Comparison of ENCODE assay signal across 8 cellular contexts in genomic region chr1:25568090-25568833, GRCh38. TPM values are rescaled to one million over a fixed set of nuclear protein-coding genes. Genes with fewer than 3 reads are reported as not detected.
DNase-seq lines count a peak whose midpoint lies in the region; ATAC-seq, FAIRE-seq and TF ChIP-seq lines count a peak whose summit lies in the region.

No MANE protein-coding gene starts in this region.

- H3K36me3 ChIP-seq in keratinocyte (ENCODE audit: control insufficient read depth in 2 of 2, extremely low read depth in 1 of 2, insufficient read depth in 2 of 2, low read length in 2 of 2) (peaks cover 10 to 14% of the 10 kb centered on the region in 2 experiments), upper lobe of right lung (peaks cover 12% of the 10 kb centered on the region), mucosa of descending colon (ENCODE audit: low read depth) (no peaks in the 10 kb centered on the region)

- H3K9me1 ChIP-seq in keratinocyte (ENCODE audit: control insufficient read depth, extremely low read depth, insufficient read depth, low read length): no peaks in the 10 kb centered on the region

- dilution Hi-C loops in keratinocyte (cut with MboI; ENCODE audit: extremely low pct_ligation_motif_present, low sequenced_read_pairs): no loop called here

- H4K20me1 ChIP-seq in keratinocyte (ENCODE audit: control insufficient read depth, extremely low read depth, insufficient read depth, low read length): no peaks in the 10 kb centered on the region

- ATAC-seq in upper lobe of right lung (peak; percentile 3), HG03565 (IDR thresholded peaks at IDR 0.05; ENCODE audit: unreplicated experiment) (no peak), mucosa of descending colon (no peak)
- no peak for ATAC-seq in stimulated activated memory B cell treated with anti-CD40 and anti-IgM and Interleukin-4, amounts not matched to agents 10 μg/mL and 1 μg/mL and 100 μg/mL, for 72 hours

- H3K27ac Mint-ChIP-seq in brain: peak overlapping the region; percentile 86 to 98 (median 95)
- H3K27ac Mint-ChIP-seq in stimulated activated memory B cell treated with anti-CD40 and anti-IgM and Interleukin-4, amounts not matched to agents 10 μg/mL and 1 μg/mL and 100 μg/mL, for 72 hours: no peak overlapping the region

- H3K4me1 ChIP-seq in keratinocyte (ENCODE audit: control insufficient read depth, extremely low read depth, insufficient read depth, low read length) (peaks cover 43% of the 10 kb centered on the region), upper lobe of right lung (peaks cover 11% of the 10 kb centered on the region), mucosa of descending colon (ENCODE audit: low read depth) (peaks cover 3% of the 10 kb centered on the region)

- peak overlapping the region; percentile 76 for H3K4me2 ChIP-seq in keratinocyte (ENCODE audit: control insufficient read depth, extremely low read depth, insufficient read depth, low read depth, low read length)

- H3K27ac ChIP-seq in keratinocyte (ENCODE audit: control insufficient read depth, insufficient read depth, low read length) (peak overlapping the region; percentile 95), upper lobe of right lung (peak overlapping the region; percentile 85)

- intact Hi-C loops in upper lobe of right lung (cut with DNase I) (no loop called here), mucosa of descending colon (cut with DNase I, micrococcal nuclease) (no loop called here)

- H3K9me3 Mint-ChIP-seq in brain: peaks cover 0 to 4% (median 0%) of the 10 kb centered on the region in 5 experiments
- H3K9me3 Mint-ChIP-seq in stimulated activated memory B cell treated with anti-CD40 and anti-IgM and Interleukin-4, amounts not matched to agents 10 μg/mL and 1 μg/mL and 100 μg/mL, for 72 hours: no peaks in the 10 kb centered on the region

- peak overlapping the region; percentile 45 to 68 (median 65) for H3K4me3 Mint-ChIP-seq in brain
- H3K4me3 Mint-ChIP-seq in stimulated activated memory B cell treated with anti-CD40 and anti-IgM and Interleukin-4, amounts not matched to agents 10 μg/mL and 1 μg/mL and 100 μg/mL, for 72 hours: no peak overlapping the region

- H3K27me3 ChIP-seq in keratinocyte (ENCODE audit: control insufficient read depth, extremely low read depth, insufficient read depth, low read length) (no peaks in the 10 kb centered on the region), upper lobe of right lung (no peaks in the 10 kb centered on the region)

- FAIRE-seq in keratinocyte (lab: Jason Lieb, UNC): peak; percentile 95

- no peaks in the 10 kb centered on the region for H3K27me3 Mint-ChIP-seq in brain
- peaks cover 7% of the 10 kb centered on the region for H3K27me3 Mint-ChIP-seq in stimulated activated memory B cell treated with anti-CD40 and anti-IgM and Interleukin-4, amounts not matched to agents 10 μg/mL and 1 μg/mL and 100 μg/mL, for 72 hours

- DNase-seq in A172 (ENCODE audit: low spot score) (peak; percentile 39), HT-29 (ENCODE audit: low spot score) (peak; percentile 46), keratinocyte (ENCODE audit: low read depth, low spot score) (peak; percentile 96), upper lobe of right lung (no peak), mucosa of descending colon (no peak)

- TF ChIP-seq CTCF in brain (conservative IDR thresholded peaks at IDR 0.05): no peak
- TF ChIP-seq CTCF in keratinocyte (optimal IDR thresholded peaks at IDR 0.05 in 1 of 3, IDR thresholded peaks at IDR 0.05 in 1 of 3, conservative IDR thresholded peaks at IDR 0.05 in 1 of 3; ENCODE audit: extremely low read depth in 1 of 3, insufficient read depth in 2 of 3, low read length in 3 of 3): peak in 1 of 3 experiments; percentile 33
- TF ChIP-seq CTCF in upper lobe of right lung (IDR thresholded peaks at IDR 0.05): no peak
- TF ChIP-seq CTCF in mucosa of descending colon (IDR thresholded peaks at IDR 0.05): no peak

- peaks cover 62% of the 10 kb centered on the region for H3K4me1 Mint-ChIP-seq in brain
- H3K4me1 Mint-ChIP-seq in stimulated activated memory B cell treated with anti-CD40 and anti-IgM and Interleukin-4, amounts not matched to agents 10 μg/mL and 1 μg/mL and 100 μg/mL, for 72 hours: peaks cover 26% of the 10 kb centered on the region

- peak overlapping the region; percentile 4 for H2AFZ ChIP-seq in keratinocyte (ENCODE audit: control insufficient read depth, low read length)

- H3K36me3 Mint-ChIP-seq in brain: no peaks in the 10 kb centered on the region
- H3K36me3 Mint-ChIP-seq in stimulated activated memory B cell treated with anti-CD40 and anti-IgM and Interleukin-4, amounts not matched to agents 10 μg/mL and 1 μg/mL and 100 μg/mL, for 72 hours: peaks cover 11% of the 10 kb centered on the region

- H3K9me3 ChIP-seq in keratinocyte (ENCODE audit: control insufficient read depth, low read depth, low read length) (no peaks in the 10 kb centered on the region), upper lobe of right lung (no peaks in the 10 kb centered on the region), mucosa of descending colon (no peaks in the 10 kb centered on the region)

- peak overlapping the region in 2 of 3 experiments; percentile 37 to 44 for H3K4me3 ChIP-seq in keratinocyte (ENCODE audit: control insufficient read depth in 2 of 3, extremely low read depth in 1 of 3, insufficient read depth in 2 of 3, low read depth in 1 of 3, low read length in 3 of 3)
- H3K4me3 ChIP-seq in upper lobe of right lung: no peak overlapping the region
- no peak overlapping the region for H3K4me3 ChIP-seq in mucosa of descending colon

- H3K79me2 ChIP-seq in keratinocyte (ENCODE audit: control insufficient read depth, insufficient read depth, low read length): no peaks in the 10 kb centered on the region

- peak overlapping the region; percentile 79 for H3K9ac ChIP-seq in keratinocyte (ENCODE audit: control insufficient read depth, extremely low read depth, insufficient read depth, low read length)

RNA-seq across cellular contexts. Expression of gene LDLRAP1, which starts 24.9 kb away (rescaled TPM):
- 8.0 and 12.7 TPM in 2 replicates for total RNA-seq in A172 (2014; rRNA removed; shearing (Covaris generic))
- total RNA-seq in HT-29 (2014; rRNA removed; shearing (Covaris generic)): 12.4 and 17.2 TPM in 2 replicates
- polyA plus RNA-seq in brain (ENCODE audit: insufficient read depth, low read depth, low replicate concordance) (11.4 TPM), keratinocyte (19.0 to 25.8 TPM (median 22.3 TPM) in 3 replicates)
- polyA plus RNA-seq in keratinocyte (2011; ENCODE audit: low read depth): 14.6 TPM
- 28.4 and 30.9 TPM in 2 replicates for polyA plus RNA-seq in keratinocyte (2011; cell fraction: cytosol; rRNA removed)
- polyA plus RNA-seq in keratinocyte (2011; cell fraction: nucleus; rRNA removed): 34.5 and 41.1 TPM in 2 replicates
- 10.4 and 19.4 TPM in 2 replicates for polyA plus RNA-seq in keratinocyte (2012; ENCODE audit: low replicate concordance)
- 20.1 to 32.6 TPM (median 20.3 TPM) in 3 replicates for polyA minus RNA-seq in keratinocyte
- 32.4 TPM for polyA minus RNA-seq in keratinocyte (2011; cell fraction: cytosol; rRNA and poly(A)+ RNA removed)
- polyA minus RNA-seq in keratinocyte (2011; cell fraction: nucleus; rRNA and poly(A)+ RNA removed): 11.5 and 12.0 TPM in 2 replicates
- total RNA-seq in upper lobe of right lung (35.1 TPM), mucosa of descending colon (10 to 100 TPM; 31.0 to 43.5 (median 37.0) TPM)

RNA-seq across cellular contexts. Expression of gene MAN1C1, which starts 48.3 kb away (rescaled TPM):
- total RNA-seq in A172 (2014; rRNA removed; shearing (Covaris generic)): 0.67 and 1.5 TPM in 2 replicates
- total RNA-seq in HT-29 (2014; rRNA removed; shearing (Covaris generic)): 0.10 and 0.28 TPM in 2 replicates
- polyA plus RNA-seq in brain (ENCODE audit: insufficient read depth, low read depth, low replicate concordance) (56.4 TPM), keratinocyte (0.07 to 0.27 TPM in 2 of 3 replicates, not detected in the other)
- polyA plus RNA-seq in keratinocyte (2011; ENCODE audit: low read depth): 0.27 TPM
- polyA plus RNA-seq in keratinocyte (2011; cell fraction: cytosol; rRNA removed): 0.06 and 0.08 TPM in 2 replicates
- polyA plus RNA-seq in keratinocyte (2011; cell fraction: nucleus; rRNA removed): 0.16 TPM in 1 of 2 replicates, not detected in the other
- 0.09 and 0.24 TPM in 2 replicates for polyA plus RNA-seq in keratinocyte (2012; ENCODE audit: low replicate concordance)
- polyA minus RNA-seq in keratinocyte: 0.03 to 0.13 TPM in 2 of 3 replicates, not detected in the other
- polyA minus RNA-seq in keratinocyte (2011; cell fraction: cytosol; rRNA and poly(A)+ RNA removed): not detected
- polyA minus RNA-seq in keratinocyte (2011; cell fraction: nucleus; rRNA and poly(A)+ RNA removed): not detected in 2 replicates
- total RNA-seq in upper lobe of right lung (19.7 TPM), mucosa of descending colon (10 to 100 TPM in 1 of 3 donors, 1 to 10 TPM in 2; 2.5 to 22.0 (median 6.1) TPM)

Comparison
In these comparisons a context has a peak if more than half of its experiments do, and no peak if none do; other contexts are left out.
1. DNase-seq: peak in A172 (single experiment), HT-29 (single experiment) and keratinocyte (single experiment); none in upper lobe of right lung (single experiment) and mucosa of descending colon (0 of 3).
2. H3K4me3 ChIP-seq: peak in keratinocyte (2 of 3); none in upper lobe of right lung (single experiment) and mucosa of descending colon (single experiment).